In the genomic region with DNA sequence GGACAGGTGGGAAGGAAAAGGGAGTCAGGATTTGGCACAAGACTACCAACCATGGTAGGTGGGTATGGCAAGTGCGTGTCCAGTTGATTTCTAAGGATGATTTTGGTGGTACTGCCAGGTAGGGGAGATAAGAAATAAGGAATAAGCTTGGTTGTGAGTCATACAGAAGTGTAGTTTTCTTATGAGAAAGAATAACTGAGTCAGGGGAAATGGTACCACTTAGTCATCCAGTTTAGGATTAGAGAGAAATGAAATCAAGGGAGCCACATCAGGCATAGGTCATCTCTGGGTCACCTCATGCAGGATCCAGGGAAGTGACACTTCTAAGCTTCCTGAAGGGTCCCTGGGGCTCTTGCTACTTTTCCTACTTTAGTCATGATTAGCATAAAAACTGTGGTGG, we compare ENCODE assay signal across 1 cellular context.
TF ChIP-seq lines count a peak whose summit lies in the region.

No MANE protein-coding gene starts in this region.

TF ChIP-seq in WTC11, 78 proteins besides CTCF, POLR2A, EP300 and RAD21 (continued from another document):
- TF ChIP-seq, protein P1, sequence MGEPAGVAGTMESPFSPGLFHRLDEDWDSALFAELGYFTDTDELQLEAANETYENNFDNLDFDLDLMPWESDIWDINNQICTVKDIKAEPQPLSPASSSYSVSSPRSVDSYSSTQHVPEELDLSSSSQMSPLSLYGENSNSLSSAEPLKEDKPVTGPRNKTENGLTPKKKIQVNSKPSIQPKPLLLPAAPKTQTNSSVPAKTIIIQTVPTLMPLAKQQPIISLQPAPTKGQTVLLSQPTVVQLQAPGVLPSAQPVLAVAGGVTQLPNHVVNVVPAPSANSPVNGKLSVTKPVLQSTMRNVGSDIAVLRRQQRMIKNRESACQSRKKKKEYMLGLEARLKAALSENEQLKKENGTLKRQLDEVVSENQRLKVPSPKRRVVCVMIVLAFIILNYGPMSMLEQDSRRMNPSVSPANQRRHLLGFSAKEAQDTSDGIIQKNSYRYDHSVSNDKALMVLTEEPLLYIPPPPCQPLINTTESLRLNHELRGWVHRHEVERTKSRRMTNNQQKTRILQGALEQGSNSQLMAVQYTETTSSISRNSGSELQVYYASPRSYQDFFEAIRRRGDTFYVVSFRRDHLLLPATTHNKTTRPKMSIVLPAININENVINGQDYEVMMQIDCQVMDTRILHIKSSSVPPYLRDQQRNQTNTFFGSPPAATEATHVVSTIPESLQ (CRISPR knock-in tag; IDR thresholded peaks at IDR 0.05) = no peak
- no peak for TF ChIP-seq ZNF396 (CRISPR knock-in tag; IDR thresholded peaks at IDR 0.05; ENCODE audit: borderline replicate concordance)
- no peak for TF ChIP-seq ZNF232 (CRISPR knock-in tag; IDR thresholded peaks at IDR 0.05)
- TF ChIP-seq, protein P2, sequence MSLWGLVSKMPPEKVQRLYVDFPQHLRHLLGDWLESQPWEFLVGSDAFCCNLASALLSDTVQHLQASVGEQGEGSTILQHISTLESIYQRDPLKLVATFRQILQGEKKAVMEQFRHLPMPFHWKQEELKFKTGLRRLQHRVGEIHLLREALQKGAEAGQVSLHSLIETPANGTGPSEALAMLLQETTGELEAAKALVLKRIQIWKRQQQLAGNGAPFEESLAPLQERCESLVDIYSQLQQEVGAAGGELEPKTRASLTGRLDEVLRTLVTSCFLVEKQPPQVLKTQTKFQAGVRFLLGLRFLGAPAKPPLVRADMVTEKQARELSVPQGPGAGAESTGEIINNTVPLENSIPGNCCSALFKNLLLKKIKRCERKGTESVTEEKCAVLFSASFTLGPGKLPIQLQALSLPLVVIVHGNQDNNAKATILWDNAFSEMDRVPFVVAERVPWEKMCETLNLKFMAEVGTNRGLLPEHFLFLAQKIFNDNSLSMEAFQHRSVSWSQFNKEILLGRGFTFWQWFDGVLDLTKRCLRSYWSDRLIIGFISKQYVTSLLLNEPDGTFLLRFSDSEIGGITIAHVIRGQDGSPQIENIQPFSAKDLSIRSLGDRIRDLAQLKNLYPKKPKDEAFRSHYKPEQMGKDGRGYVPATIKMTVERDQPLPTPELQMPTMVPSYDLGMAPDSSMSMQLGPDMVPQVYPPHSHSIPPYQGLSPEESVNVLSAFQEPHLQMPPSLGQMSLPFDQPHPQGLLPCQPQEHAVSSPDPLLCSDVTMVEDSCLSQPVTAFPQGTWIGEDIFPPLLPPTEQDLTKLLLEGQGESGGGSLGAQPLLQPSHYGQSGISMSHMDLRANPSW (CRISPR knock-in tag; conservative IDR thresholded peaks at IDR 0.05; ENCODE audit: low read depth) = no peak
- TF ChIP-seq CREM (CRISPR knock-in tag; IDR thresholded peaks at IDR 0.05) = no peak
- TF ChIP-seq, protein P3, sequence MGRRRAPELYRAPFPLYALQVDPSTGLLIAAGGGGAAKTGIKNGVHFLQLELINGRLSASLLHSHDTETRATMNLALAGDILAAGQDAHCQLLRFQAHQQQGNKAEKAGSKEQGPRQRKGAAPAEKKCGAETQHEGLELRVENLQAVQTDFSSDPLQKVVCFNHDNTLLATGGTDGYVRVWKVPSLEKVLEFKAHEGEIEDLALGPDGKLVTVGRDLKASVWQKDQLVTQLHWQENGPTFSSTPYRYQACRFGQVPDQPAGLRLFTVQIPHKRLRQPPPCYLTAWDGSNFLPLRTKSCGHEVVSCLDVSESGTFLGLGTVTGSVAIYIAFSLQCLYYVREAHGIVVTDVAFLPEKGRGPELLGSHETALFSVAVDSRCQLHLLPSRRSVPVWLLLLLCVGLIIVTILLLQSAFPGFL (CRISPR knock-in tag; IDR thresholded peaks at IDR 0.05; ENCODE audit: borderline replicate concordance) = no peak
- no peak for TF ChIP-seq ZNF121 (CRISPR knock-in tag; IDR thresholded peaks at IDR 0.05)
- TF ChIP-seq ELF4 (CRISPR knock-in tag; IDR thresholded peaks at IDR 0.05; ENCODE audit: low read depth) = no peak
- no peak for TF ChIP-seq SMAD4 (CRISPR knock-in tag; IDR thresholded peaks at IDR 0.05)
- TF ChIP-seq MYBL2 (CRISPR knock-in tag; IDR thresholded peaks at IDR 0.05) = no peak
- no peak for TF ChIP-seq SP1 (CRISPR knock-in tag; conservative IDR thresholded peaks at IDR 0.05)
- TF ChIP-seq JAZF1 (CRISPR knock-in tag; IDR thresholded peaks at IDR 0.05) = no peak
- TF ChIP-seq GRHL2 (CRISPR knock-in tag; IDR thresholded peaks at IDR 0.05; ENCODE audit: insufficient replicate concordance, severe bottlenecking) = no peak
